8 cellular contexts compared by ENCODE assay signal in genomic region chr2:101341901-101342624, GRCh38. TPM values are rescaled to one million over a fixed set of nuclear protein-coding genes. Genes with fewer than 3 reads are reported as not detected.
A peak's percentile ranks its signal among the peaks of the same experiment; 100 is the strongest.
DNase-seq lines count a peak whose midpoint lies in the region; ATAC-seq and TF ChIP-seq lines count a peak whose summit lies in the region.

No MANE protein-coding gene starts in this region.

- H3K36me3 ChIP-seq in Peyer's patch: no peaks in the 10 kb centered on the region
- H3K36me3 ChIP-seq in neural cell (ENCODE audit: insufficient read depth, low read length): no peaks in the 10 kb centered on the region

- TF ChIP-seq POLR2A in Peyer's patch (IDR thresholded peaks at IDR 0.05): no peak

- no peaks in the 10 kb centered on the region for H3F3A ChIP-seq in neural cell (ENCODE audit: insufficient read depth, low read length, poor library complexity, severe bottlenecking)

- H2AFZ ChIP-seq in neural cell (ENCODE audit: low read depth, low read length): no peak overlapping the region

- no peaks in the 10 kb centered on the region for H3K36me3 Mint-ChIP-seq in activated T-cell treated with anti-CD3 and anti-CD28 coated beads, Interleukin-2, amount 50 U/mL, for 72 hours (ENCODE audit: insufficient read depth in 2 of 2)

- H3K27me3 ChIP-seq in Peyer's patch: no peaks in the 10 kb centered on the region
- no peaks in the 10 kb centered on the region for H3K27me3 ChIP-seq in neural cell (ENCODE audit: insufficient read depth, low read depth, low read length)

- H3K4me3 ChIP-seq in Peyer's patch (no peak overlapping the region), neural cell (ENCODE audit: low read length) (no peak overlapping the region)

- H3K27me3 Mint-ChIP-seq in activated T-cell treated with anti-CD3 and anti-CD28 coated beads, Interleukin-2, amount 50 U/mL, for 72 hours (ENCODE audit: low read depth): no peaks in the 10 kb centered on the region

- no peaks in the 10 kb centered on the region for H3K4me1 ChIP-seq in Peyer's patch

- H3K27ac Mint-ChIP-seq in activated T-cell treated with anti-CD3 and anti-CD28 coated beads, Interleukin-2, amount 50 U/mL, for 72 hours: no peak overlapping the region

- peak; percentile 60 to 62 for ATAC-seq in activated T-cell treated with anti-CD3 and anti-CD28 coated beads, Interleukin-2, amount 50 U/mL, for 72 hours (replicated peaks in 1 of 2)
- ATAC-seq in GM19397 (IDR thresholded peaks at IDR 0.05; ENCODE audit: unreplicated experiment): no peak

- TF ChIP-seq RAD21 in Ishikawa (IDR thresholded peaks at IDR 0.05; ENCODE audit: low read depth) (peak; percentile 88), neural cell (conservative IDR thresholded peaks at IDR 0.05) (peak; percentile 84)

- H3K9me3 Mint-ChIP-seq in activated T-cell treated with anti-CD3 and anti-CD28 coated beads, Interleukin-2, amount 50 U/mL, for 72 hours: no peaks in the 10 kb centered on the region

- H4K20me1 ChIP-seq in neural cell (ENCODE audit: insufficient read depth): no peaks in the 10 kb centered on the region

- TF ChIP-seq CTCF in Peyer's patch (IDR thresholded peaks at IDR 0.05) (peak; percentile 65 to 84 (median 72)), neural cell (IDR thresholded peaks at IDR 0.05; ENCODE audit: poor library complexity, severe bottlenecking) (peak; percentile 78)

- H3K9ac ChIP-seq in neural cell (ENCODE audit: low read length): no peak overlapping the region

- no peaks in the 10 kb centered on the region for H3K9me2 ChIP-seq in neural cell (ENCODE audit: insufficient read depth, low read length)

- H3K79me2 ChIP-seq in neural cell (replicated peaks; ENCODE audit: insufficient read depth, low read length): no peaks in the 10 kb centered on the region

- peak overlapping the region in 1 of 2 donors; percentile 19 for H3K4me3 Mint-ChIP-seq in activated T-cell treated with anti-CD3 and anti-CD28 coated beads, Interleukin-2, amount 50 U/mL, for 72 hours

- H3K27ac ChIP-seq in Peyer's patch (no peak overlapping the region), neural cell (ENCODE audit: low read length) (no peak overlapping the region)

- no peak for TF ChIP-seq EP300 in Ishikawa (IDR thresholded peaks at IDR 0.05; ENCODE audit: borderline replicate concordance)
- no peak for TF ChIP-seq EP300 in neural cell (conservative IDR thresholded peaks at IDR 0.05; ENCODE audit: poor library complexity, severe bottlenecking)

- DNase-seq in COR-L47 (lab: John Stamatoyannopoulos, UW) (peak; percentile 37), Peyer's patch (peak; percentile 60 to 88 (median 87)), fibroblast of peridontal ligament (ENCODE audit: extremely low read depth) (peak; percentile 84), stromal cell of bone marrow (ENCODE audit: low read depth) (peak; percentile 56)
- peak; percentile 69 to 76 for DNase-seq in activated T-cell treated with anti-CD3 and anti-CD28 coated beads, Interleukin-2, amount 50 U/mL, for 72 hours

- no peak overlapping the region for H3K4me2 ChIP-seq in neural cell (ENCODE audit: low read length)

- H3K9me3 ChIP-seq in Peyer's patch: no peaks in the 10 kb centered on the region
- H3K9me3 ChIP-seq in neural cell (ENCODE audit: low read length): no peaks in the 10 kb centered on the region

- H3K4me1 Mint-ChIP-seq in activated T-cell treated with anti-CD3 and anti-CD28 coated beads, Interleukin-2, amount 50 U/mL, for 72 hours (ENCODE audit: low read depth): peaks cover 15% of the 10 kb centered on the region

TF ChIP-seq in Ishikawa, 13 proteins besides CTCF, POLR2A, EP300 and RAD21 (continues in another document):
- TF ChIP-seq TAF1 (IDR thresholded peaks at IDR 0.05; ENCODE audit: low read depth) (no peak), CREB1 (IDR thresholded peaks at IDR 0.05; ENCODE audit: low read depth) (no peak), YY1 (IDR thresholded peaks at IDR 0.05; ENCODE audit: low read depth) (no peak), MAX (IDR thresholded peaks at IDR 0.05) (no peak), NFIC (IDR thresholded peaks at IDR 0.05) (no peak), USF1 (IDR thresholded peaks at IDR 0.05) (no peak), REST (IDR thresholded peaks at IDR 0.05; ENCODE audit: low read depth) (no peak)

TF ChIP-seq in neural cell, 6 proteins besides CTCF, POLR2A, EP300 and RAD21:
- TF ChIP-seq SMC3 (conservative IDR thresholded peaks at IDR 0.05; ENCODE audit: poor library complexity) (peak; percentile 87), TAF1 (IDR thresholded peaks at IDR 0.05; ENCODE audit: low read depth) (no peak)

RNA-seq across cellular contexts. Expression of gene RNF149, which starts 33.6 kb away (rescaled TPM):
- 10 to 100 TPM; 61.1 to 86.2 (median 70.5) TPM for total RNA-seq in Peyer's patch
- total RNA-seq in activated T-cell treated with anti-CD3 and anti-CD28 coated beads, Interleukin-2, amount 50 U/mL, for 72 hours: 10 to 100 TPM; 30.9 to 50.8 TPM
- polyA plus RNA-seq in neural cell: 30.6 and 39.7 TPM in 2 replicates
- polyA minus RNA-seq in neural cell: 41.4 and 53.4 TPM in 2 replicates

RNA-seq across cellular contexts. Expression of gene CREG2, which starts 45.2 kb away (rescaled TPM):
- total RNA-seq in Peyer's patch: under 1 TPM in 1 of 4 donors, not detected in 3; 0.40 TPM
- total RNA-seq in activated T-cell treated with anti-CD3 and anti-CD28 coated beads, Interleukin-2, amount 50 U/mL, for 72 hours: not detected
- 1.1 and 1.2 TPM in 2 replicates for polyA plus RNA-seq in neural cell
- 1.9 and 2.7 TPM in 2 replicates for polyA minus RNA-seq in neural cell

Comparison
In these comparisons a context has a peak if more than half of its experiments do, and no peak if none do; other contexts are left out.
1. DNase-seq: peak in every context shown above with its lines; median percentile 87 in Peyer's patch; 84 in fibroblast of peridontal ligament; 72 in activated T-cell treated with anti-CD3 and anti-CD28 coated beads, Interleukin-2, amount 50 U/mL, for 72 hours; 56 in stromal cell of bone marrow; 37 in COR-L47.